ENCODE assay signal across 8 cellular contexts in the genomic region with DNA sequence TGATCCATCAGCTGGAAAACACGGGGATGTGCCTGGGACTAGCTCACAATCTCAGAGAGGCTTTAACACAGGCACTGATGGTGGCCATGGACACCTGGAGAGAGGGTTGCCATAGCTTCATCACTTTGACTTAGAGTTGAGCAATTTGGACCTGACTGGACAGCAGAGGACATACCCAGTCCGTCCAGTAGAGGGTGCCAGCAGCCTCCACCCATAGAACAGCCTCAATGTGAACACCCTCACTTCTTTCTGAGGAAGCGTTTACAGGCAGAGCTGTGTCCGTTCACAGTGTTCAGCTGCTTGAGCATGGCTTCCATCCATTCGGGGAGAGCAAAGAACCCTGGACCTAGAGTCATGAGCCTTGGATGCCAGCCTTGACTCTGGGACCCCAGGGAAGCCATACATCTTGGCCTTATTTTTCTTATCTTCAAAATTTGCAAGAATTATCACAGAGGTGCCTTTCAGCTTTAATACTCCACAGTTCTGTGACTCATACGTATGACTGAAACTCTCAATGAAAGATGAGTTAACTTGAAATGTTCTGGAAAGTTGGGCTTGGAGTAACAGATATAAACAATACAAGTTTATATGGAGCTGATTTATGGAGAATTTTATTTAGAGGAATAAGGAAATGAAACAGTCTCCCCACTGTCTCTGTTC.
DNase-seq lines count a peak whose midpoint lies in the region; ATAC-seq and TF ChIP-seq lines count a peak whose summit lies in the region.

No MANE protein-coding gene starts in this region.

- DNase-seq in AG10803 (ENCODE audit: low read depth) (peak; percentile 75), NCI-H524 treated with DMSO at 0.1 percent for 48 hours (lab: John Stamatoyannopoulos, UW) (peak; percentile 7), fibroblast of mammary gland (ENCODE audit: low read depth) (peak; percentile 60), thoracic aorta (ENCODE audit: low spot score) (peak; percentile 13)
- DNase-seq in activated CD8-positive, alpha-beta memory T cell treated with anti-CD3 and anti-CD28 coated beads, Interleukin-2, amount 10 ng/mL, durations not matched to agents 7 days and 5 days, result peak; percentile 63

- TF ChIP-seq POLR2A in GM18505 (IDR thresholded peaks at IDR 0.05; ENCODE audit: borderline replicate concordance, extremely low read depth, insufficient read depth, insufficient read length), result no peak

- H3K4me3 ChIP-seq in AG10803 (ENCODE audit: low read length), result no peak overlapping the region
- H3K4me3 ChIP-seq in fibroblast of mammary gland (ENCODE audit: control insufficient read depth, low read depth, low read length), result no peak overlapping the region
- no peak overlapping the region for H3K4me3 ChIP-seq in thoracic aorta

- H3K27ac Mint-ChIP-seq in activated CD8-positive, alpha-beta memory T cell treated with anti-CD3 and anti-CD28 coated beads, Interleukin-2, amount 10 ng/mL, durations not matched to agents 7 days and 5 days, result no peak overlapping the region
- H3K27ac Mint-ChIP-seq in nephron, result peak overlapping the region in 2 of 3 experiments; percentile 51 to 86

- H3K9me3 ChIP-seq in thoracic aorta, result no peaks in the 10 kb centered on the region

- no peaks in the 10 kb centered on the region for H3K9me3 Mint-ChIP-seq in activated CD8-positive, alpha-beta memory T cell treated with anti-CD3 and anti-CD28 coated beads, Interleukin-2, amount 10 ng/mL, durations not matched to agents 7 days and 5 days (ENCODE audit: low read depth)
- H3K9me3 Mint-ChIP-seq in nephron, result peaks cover 7% of the 10 kb centered on the region

- no peaks in the 10 kb centered on the region for H3K4me1 ChIP-seq in thoracic aorta (ENCODE audit: control insufficient read depth in 1 of 2, low read depth in 2 of 2)

- no peaks in the 10 kb centered on the region for H3K36me3 ChIP-seq in thoracic aorta

- TF ChIP-seq CTCF in AG10803 (conservative IDR thresholded peaks at IDR 0.05; ENCODE audit: low read length), result peak; percentile 99
- peak; percentile 94 for TF ChIP-seq CTCF in fibroblast of mammary gland (conservative IDR thresholded peaks at IDR 0.05; ENCODE audit: control insufficient read depth, insufficient read depth, low read depth, low read length)
- TF ChIP-seq CTCF in nephron (IDR thresholded peaks at IDR 0.05; ENCODE audit: unreplicated experiment in 3 of 3), result peak; percentile 70 to 78 (median 77)
- peak; percentile 79 for TF ChIP-seq CTCF in thoracic aorta (IDR thresholded peaks at IDR 0.05)

- H3K27ac ChIP-seq in thoracic aorta, result no peak overlapping the region

- no peaks in the 10 kb centered on the region for H3K36me3 Mint-ChIP-seq in activated CD8-positive, alpha-beta memory T cell treated with anti-CD3 and anti-CD28 coated beads, Interleukin-2, amount 10 ng/mL, durations not matched to agents 7 days and 5 days
- H3K36me3 Mint-ChIP-seq in nephron (ENCODE audit: low read depth), result no peaks in the 10 kb centered on the region

- no peaks in the 10 kb centered on the region for H3K27me3 ChIP-seq in thoracic aorta (replicated peaks; ENCODE audit: insufficient read depth)

- CTCF ChIA-PET in activated CD8-positive, alpha-beta memory T cell treated with anti-CD3 and anti-CD28 coated beads, Interleukin-2, amount 10 ng/mL, durations not matched to agents 7 days and 5 days (lab: Charles Lee), result interaction anchor here (0.7 to 1.6 kb wide), 8 partner anchors 9 to 242 kb away, joined by 3 to 4 read pairs (median 4); no protein-coding TSS in a partner anchor

- ATAC-seq in GM18505 (IDR thresholded peaks at IDR 0.05; ENCODE audit: unreplicated experiment) (peak; percentile 71), HG03045 (IDR thresholded peaks at IDR 0.05; ENCODE audit: unreplicated experiment) (peak; percentile 65), thoracic aorta (ENCODE audit: insufficient number of reproducible peaks, low FRiP score, low read depth) (no peak)
- peak; percentile 47 for ATAC-seq in activated CD8-positive, alpha-beta memory T cell treated with anti-CD3 and anti-CD28 coated beads, Interleukin-2, amount 10 ng/mL, durations not matched to agents 7 days and 5 days

- H3K4me1 Mint-ChIP-seq in activated CD8-positive, alpha-beta memory T cell treated with anti-CD3 and anti-CD28 coated beads, Interleukin-2, amount 10 ng/mL, durations not matched to agents 7 days and 5 days, result no peaks in the 10 kb centered on the region
- peaks cover 27% of the 10 kb centered on the region for H3K4me1 Mint-ChIP-seq in nephron

- H3K4me3 Mint-ChIP-seq in activated CD8-positive, alpha-beta memory T cell treated with anti-CD3 and anti-CD28 coated beads, Interleukin-2, amount 10 ng/mL, durations not matched to agents 7 days and 5 days, result no peak overlapping the region
- no peak overlapping the region for H3K4me3 Mint-ChIP-seq in nephron

- H3K27me3 Mint-ChIP-seq in activated CD8-positive, alpha-beta memory T cell treated with anti-CD3 and anti-CD28 coated beads, Interleukin-2, amount 10 ng/mL, durations not matched to agents 7 days and 5 days, result peaks cover 5% of the 10 kb centered on the region
- H3K27me3 Mint-ChIP-seq in nephron (ENCODE audit: low read depth), result peaks cover 14% of the 10 kb centered on the region

Comparison
In these comparisons a context has a peak if more than half of its experiments do, and no peak if none do; other contexts are left out.
1. DNase-seq: peak in every context shown above with its lines; median percentile 75 in AG10803; 63 in activated CD8-positive, alpha-beta memory T cell treated with anti-CD3 and anti-CD28 coated beads, Interleukin-2, amount 10 ng/mL, durations not matched to agents 7 days and 5 days; 60 in fibroblast of mammary gland; 13 in thoracic aorta; 7 in NCI-H524 treated with DMSO at 0.1 percent for 48 hours.